8 cellular contexts compared by ENCODE assay signal in genomic region chrX:71181558-71181909, GRCh38. TPM values are rescaled to one million over a fixed set of nuclear protein-coding genes. Genes with fewer than 3 reads are reported as not detected.
DNase-seq lines count a peak whose midpoint lies in the region; ATAC-seq, FAIRE-seq and TF ChIP-seq lines count a peak whose summit lies in the region.

No MANE protein-coding gene starts in this region.

- intact Hi-C loops in K562 (cut with micrococcal nuclease), result loop anchor here (5.0 kb wide), 1 partner anchor 471 kb away; no protein-coding TSS in a partner anchor

- DNase-seq in NCI-H1092 (lab: John Stamatoyannopoulos, UW) (peak; percentile 55), NCI-H1092 treated with DMSO at 0.1 percent for 48 hours (lab: John Stamatoyannopoulos, UW) (no peak), T follicular helper cell (ENCODE audit: low read depth) (peak; percentile 12), K562 (ENCODE audit: extremely low read depth in 1 of 4, low spot score in 3 of 4) (peak in 3 of 4 experiments; percentile 12 to 40 (median 29)), middle frontal gyrus (ENCODE audit: extremely low spot score, low spot score) (no peak)
- DNase-seq in stimulated activated CD8-positive, alpha-beta memory T cell treated with anti-CD3 and anti-CD28 coated beads, Interleukin-15, amount 100 ng/mL, for 48 hours (ENCODE audit: low read depth in 2 of 2), result peak; percentile 27 to 31

- in situ Hi-C loops in K562 (cut with MboI), result no loop called here

- peak overlapping the region; percentile 65 for H3K4me2 ChIP-seq in K562 (ENCODE audit: insufficient read depth, low read length)

- ATAC-seq in HG02943 (IDR thresholded peaks at IDR 0.05; ENCODE audit: low read depth, unreplicated experiment), result peak; percentile 49
- peak; percentile 35 for ATAC-seq in K562

- H3K9ac ChIP-seq in K562 (ENCODE audit: insufficient read depth in 1 of 2, low read depth in 2 of 2, low read length in 2 of 2) (peak overlapping the region; percentile 90 to 96; a peak in 3 of 4 replicates), liver (ENCODE audit: low read depth in 1 of 2, low read length in 2 of 2) (peak overlapping the region; percentile 40 to 90)

- CTCF ChIA-PET in K562 (lab: Yijun Ruan, JAX; ENCODE audit: low intra/inter-chr PET ratio), result interaction anchor here (0.7 kb wide), 1 partner anchor 361 kb away, joined by 4 read pairs; no protein-coding TSS in a partner anchor

- H3K79me2 ChIP-seq in K562 (ENCODE audit: control insufficient read depth, insufficient read depth, low read length), result no peaks in the 10 kb centered on the region

- WGBS in K562 (ENCODE audit: insufficient coverage, low coverage, missing lambda C conversion rate), result 7% methylated on average over 9 of the region's 10 CpGs
- 3% methylated on average over 10 of the region's 10 CpGs for WGBS in liver

- H3K36me3 ChIP-seq in K562 (ENCODE audit: control insufficient read depth, insufficient read depth, low read length) (no peaks in the 10 kb centered on the region; the same call in 2 of the 3 replicates), liver (ENCODE audit: control insufficient read depth in 4 of 4, insufficient read depth in 3 of 4, low read depth in 1 of 4, low read length in 3 of 4) (no peaks in the 10 kb centered on the region)

- peak overlapping the region; percentile 72 for H2AFZ ChIP-seq in K562 (ENCODE audit: low read depth, low read length)

- no peaks in the 10 kb centered on the region for H3K9me1 ChIP-seq in K562 (ENCODE audit: control insufficient read depth, insufficient read depth, low read length)

- H3K27me3 ChIP-seq in K562 (ENCODE audit: control insufficient read depth in 2 of 2, insufficient read depth in 2 of 2, low read length in 2 of 2) (no peaks in the 10 kb centered on the region), liver (ENCODE audit: control insufficient read depth in 4 of 4, insufficient read depth in 4 of 4, low read length in 3 of 4) (peaks cover 0 to 3% (median 0%) of the 10 kb centered on the region in 4 donors)

- TF ChIP-seq EP300 in K562 (IDR thresholded peaks at IDR 0.05; ENCODE audit: low read length), result no peak

- no peak for FAIRE-seq in K562 (lab: Jason Lieb, UNC)

- POLR2A ChIA-PET in K562 (lab: Yijun Ruan, JAX), result interaction anchor here (0.7 to 1.4 kb wide), 6 partner anchors 8 to 353 kb away, joined by 3 to 5 read pairs (median 5); partner anchors contain the start of gene SNX12

- TF ChIP-seq RAD21 in K562 (CRISPR knock-in tag; conservative IDR thresholded peaks at IDR 0.05 in 1 of 2, IDR thresholded peaks at IDR 0.05 in 1 of 2) (no peak), liver (IDR thresholded peaks at IDR 0.05) (no peak)

- H4K20me1 ChIP-seq in K562 (replicated peaks; ENCODE audit: control insufficient read depth, insufficient read depth, low read length), result no peaks in the 10 kb centered on the region

- peak overlapping the region; percentile 97 for H3K27ac ChIP-seq in K562 (ENCODE audit: extremely low read depth, low read depth, low read length)
- peak overlapping the region; percentile 93 for H3K27ac ChIP-seq in liver (ENCODE audit: low read depth in 1 of 2, low read length in 2 of 2)

- H3K9me3 ChIP-seq in K562 (replicated peaks; ENCODE audit: control insufficient read depth, insufficient read depth, low read depth, low read length), result no peaks in the 10 kb centered on the region
- no peaks in the 10 kb centered on the region for H3K9me3 ChIP-seq in liver (ENCODE audit: control insufficient read depth in 4 of 4, low read length in 3 of 4)

- no peak for TF ChIP-seq POLR2A in K562 (conservative IDR thresholded peaks at IDR 0.05)

- H3K4me1 ChIP-seq in K562 (replicated peaks in 1 of 2; ENCODE audit: control insufficient read depth in 2 of 2, insufficient read depth in 2 of 2, low read length in 2 of 2) (peaks cover 4 to 18% of the 10 kb centered on the region in 2 experiments; a peak in 3 of 5 replicates), liver (ENCODE audit: control insufficient read depth in 4 of 4, insufficient read depth in 4 of 4, low read length in 3 of 4) (peaks cover 2 to 38% (median 30%) of the 10 kb centered on the region in 4 donors)

- H3K4me3 ChIP-seq in K562, result peak overlapping the region; percentile 36
- H3K4me3 ChIP-seq in liver (ENCODE audit: low read depth in 1 of 3, low read length in 3 of 3), result peak overlapping the region; percentile 7 to 51 (median 41)

- TSS peak; percentile 63 for BruUV-seq in K562 (replicated peaks; lab: Mats Ljungman, UMichigan)

- TF ChIP-seq CTCF in K562 (IDR thresholded peaks at IDR 0.05 in 2 of 3, conservative IDR thresholded peaks at IDR 0.05 in 1 of 3; ENCODE audit: insufficient read depth in 2 of 3, low read depth in 1 of 3, low read length in 3 of 3) (no peak), liver (IDR thresholded peaks at IDR 0.05; ENCODE audit: low read depth, low read length, missing input control) (no peak)

TF ChIP-seq in K562, 482 proteins besides CTCF, POLR2A, EP300 and RAD21 (continues in another document):
- no peak for TF ChIP-seq KDM4B (IDR thresholded peaks at IDR 0.05; ENCODE audit: borderline replicate concordance in 2 of 2, low read depth in 1 of 2)

TF ChIP-seq in liver, 16 proteins besides CTCF, POLR2A, EP300 and RAD21 (continues in another document):
- no peak for TF ChIP-seq ZBTB33 (IDR thresholded peaks at IDR 0.05)
- TF ChIP-seq EGR1 (IDR thresholded peaks at IDR 0.05; ENCODE audit: low read depth in 2 of 2), result no peak
- TF ChIP-seq RXRA (IDR thresholded peaks at IDR 0.05), result no peak
- no peak for TF ChIP-seq FOXA2 (IDR thresholded peaks at IDR 0.05)
- TF ChIP-seq NR2F2 (IDR thresholded peaks at IDR 0.05), result no peak
- TF ChIP-seq, protein P1, sequence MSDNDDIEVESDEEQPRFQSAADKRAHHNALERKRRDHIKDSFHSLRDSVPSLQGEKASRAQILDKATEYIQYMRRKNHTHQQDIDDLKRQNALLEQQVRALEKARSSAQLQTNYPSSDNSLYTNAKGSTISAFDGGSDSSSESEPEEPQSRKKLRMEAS (IDR thresholded peaks at IDR 0.05), result no peak

RNA-seq across cellular contexts. Expression of gene NLGN3, which starts 36.9 kb away (rescaled TPM):
- 5.1 and 6.6 TPM in 2 replicates for total RNA-seq in K562 (2011; cell fraction: chromatin; rRNA removed; ENCODE audit: low replicate concordance)
- 2.7 and 2.8 TPM in 2 replicates for total RNA-seq in K562 (2011; cell fraction: nucleolus; rRNA removed)
- total RNA-seq in K562 (2011; cell fraction: nucleoplasm; rRNA removed), result 2.7 and 4.0 TPM in 2 replicates
- total RNA-seq in K562 (2014; rRNA removed), result 0.05 and 0.12 TPM in 2 replicates
- 0.22 TPM in 2 replicates for total RNA-seq in K562 (2014; rRNA removed; fragmentation: Illumina TruSeq; extraction: Trizol)
- 0.23 and 0.25 TPM in 2 replicates for total RNA-seq in K562 (2015; rRNA removed; fragmentation: Illumina TruSeq; extraction: Trizol)
- 0.69 TPM in 2 replicates for total RNA-seq in K562 (2021)
- 0.40 and 0.79 TPM in 2 replicates for polyA plus RNA-seq in K562 (2011; rRNA removed)
- polyA plus RNA-seq in K562 (2011; cell fraction: cytosol; rRNA removed), result 0.53 and 0.58 TPM in 2 replicates
- polyA plus RNA-seq in K562 (2011; cell fraction: nucleus; rRNA removed), result 3.3 and 4.5 TPM in 2 replicates
- polyA plus RNA-seq in K562 (2012), result 0.35 and 1.5 TPM in 2 replicates
- polyA plus RNA-seq in K562 (2014; fragmentation: Illumina TruSeq; extraction: Trizol), result 0.65 and 0.80 TPM in 2 replicates
- polyA plus RNA-seq in K562 (2014; fragmentation: Nextera tagmentation; extraction: Ambion mirVana), result under 1 TPM; 0.03 to 0.11 TPM
- polyA plus RNA-seq in K562 (2014; rRNA removed), result 0.81 and 0.86 TPM in 2 replicates
- 0.42 TPM in 2 replicates for polyA minus RNA-seq in K562 (2011; rRNA and poly(A)+ RNA removed)
- polyA minus RNA-seq in K562 (2011; cell fraction: cytosol; rRNA and poly(A)+ RNA removed), result 0.55 TPM in 1 of 2 replicates, not detected in the other
- polyA minus RNA-seq in K562 (2011; cell fraction: nucleus; rRNA and poly(A)+ RNA removed), result 0.54 and 0.78 TPM in 2 replicates
- total RNA-seq in liver, result under 1 TPM; 0.17 to 0.23 TPM
- under 1 TPM; 0.11 to 0.13 TPM for polyA plus RNA-seq in liver

RNA-seq across cellular contexts. Expression of gene GJB1, which starts 41.5 kb away (rescaled TPM):
- total RNA-seq in K562 (2011; cell fraction: chromatin; rRNA removed; ENCODE audit: low replicate concordance), result not detected in 2 replicates
- total RNA-seq in K562 (2011; cell fraction: nucleolus; rRNA removed), result not detected in 2 replicates
- not detected in 2 replicates for total RNA-seq in K562 (2011; cell fraction: nucleoplasm; rRNA removed)
- not detected in 2 replicates for total RNA-seq in K562 (2014; rRNA removed)
- total RNA-seq in K562 (2014; rRNA removed; fragmentation: Illumina TruSeq; extraction: Trizol), result not detected in 2 replicates
- total RNA-seq in K562 (2015; rRNA removed; fragmentation: Illumina TruSeq; extraction: Trizol), result not detected in 2 replicates
- 0.11 TPM in 1 of 2 replicates, not detected in the other for total RNA-seq in K562 (2021)
- polyA plus RNA-seq in K562 (2011; rRNA removed), result not detected in 2 replicates
- not detected in 2 replicates for polyA plus RNA-seq in K562 (2011; cell fraction: cytosol; rRNA removed)
- not detected in 2 replicates for polyA plus RNA-seq in K562 (2011; cell fraction: nucleus; rRNA removed)
- not detected in 2 replicates for polyA plus RNA-seq in K562 (2012)
- not detected in 2 replicates for polyA plus RNA-seq in K562 (2014; fragmentation: Illumina TruSeq; extraction: Trizol)
- polyA plus RNA-seq in K562 (2014; fragmentation: Nextera tagmentation; extraction: Ambion mirVana), result not detected
- polyA plus RNA-seq in K562 (2014; rRNA removed), result not detected in 2 replicates
- polyA minus RNA-seq in K562 (2011; rRNA and poly(A)+ RNA removed), result not detected in 2 replicates
- polyA minus RNA-seq in K562 (2011; cell fraction: cytosol; rRNA and poly(A)+ RNA removed), result not detected in 2 replicates
- not detected in 2 replicates for polyA minus RNA-seq in K562 (2011; cell fraction: nucleus; rRNA and poly(A)+ RNA removed)
- 100 to 1,000 TPM in 1 of 2 donors, 10 to 100 TPM in 1; 77.1 to 167 TPM for total RNA-seq in liver
- 100 to 1,000 TPM; 232 to 251 TPM for polyA plus RNA-seq in liver

Comparison
In these comparisons a context has a peak if more than half of its experiments do, and no peak if none do; other contexts are left out.
1. DNase-seq: peak in NCI-H1092 (single experiment), T follicular helper cell (single experiment), K562 (3 of 4) and stimulated activated CD8-positive, alpha-beta memory T cell treated with anti-CD3 and anti-CD28 coated beads, Interleukin-15, amount 100 ng/mL, for 48 hours (2 of 2); none in NCI-H1092 treated with DMSO at 0.1 percent for 48 hours (single experiment) and middle frontal gyrus (single experiment).
2. RNA of gene GJB1, which starts 41.5 kb away (total RNA-seq): 77.1 to 167 TPM in liver; 0.11 TPM in K562; every median in the first group is over 10 times any median in the second.